Comparison of ENCODE assay signal across 1 cellular context in genomic region chr16:16243886-16244285, GRCh38. TPM values are rescaled to one million over a fixed set of nuclear protein-coding genes. Genes with fewer than 3 reads are reported as not detected.
"Had no signal": no experiment of that assay in that cellular context is flagged by ENCODE, and none has a peak within 500 bp of the region (broad histone marks: within the 10 kb centered on the region; RNA-seq: fewer than 3 reads in every experiment).

No MANE protein-coding gene starts in this region.

RNA-seq across cellular contexts. Expression of gene ABCC6, which starts 20.6 kb away (rescaled TPM):
- total RNA-seq: GM23248 had no signal
